10 cellular contexts compared by ENCODE assay signal in genomic region chr1:172145231-172145651, GRCh38.
DNase-seq lines count a peak whose midpoint lies in the region; TF ChIP-seq lines count a peak whose summit lies in the region.
"Had no signal": no experiment of that assay in that cellular context is flagged by ENCODE, and none has a peak within 500 bp of the region (broad histone marks: within the 10 kb centered on the region; RNA-seq: fewer than 3 reads in every experiment).

No MANE protein-coding gene starts in this region.

- DNase-seq in KBM-7 (peak; percentile 57), brain pericyte (ENCODE audit: low read depth, low spot score) (peak; percentile 25), NCI-H2107 (lab: John Stamatoyannopoulos, UW) (no peak), kidney tubule cell (ENCODE audit: low spot score) (no peak), NCI-H345 (lab: John Stamatoyannopoulos, UW) (no peak), NCI-H526 (lab: John Stamatoyannopoulos, UW) (no peak)
- DNase-seq: activated CD4-positive, alpha-beta T cell treated with anti-CD3 and anti-CD28 coated beads, Interleukin-2, amount 10 ng/mL, durations not matched to agents 7 days and 5 days; NCI-H2171 treated with DMSO at 0.1 percent for 48 hours had no signal

- TF ChIP-seq RAD21 in liver (IDR thresholded peaks at IDR 0.05): no peak

- H3K4me3 ChIP-seq in liver (ENCODE audit: low read depth in 1 of 3, low read length in 3 of 3) (no peak overlapping the region), stomach smooth muscle (ENCODE audit: low read length in 2 of 2) (peak overlapping the region; percentile 85 to 90)

- in situ Hi-C loops in KBM-7 (cut with MboI; ENCODE audit: low pct_unique_long_range_greater_than_20kb, low sequenced_read_pairs): no loop called here

- H3K36me3 ChIP-seq in liver (ENCODE audit: control insufficient read depth in 4 of 4, insufficient read depth in 3 of 4, low read depth in 1 of 4, low read length in 3 of 4) (no peaks in the 10 kb centered on the region), stomach smooth muscle (ENCODE audit: control insufficient read depth in 2 of 2, insufficient read depth in 2 of 2, low read length in 2 of 2) (no peaks in the 10 kb centered on the region)

- no peaks in the 10 kb centered on the region for H3K27me3 ChIP-seq in liver (ENCODE audit: control insufficient read depth in 4 of 4, insufficient read depth in 4 of 4, low read length in 3 of 4)
- H3K27me3 ChIP-seq in stomach smooth muscle (ENCODE audit: control insufficient read depth in 1 of 2, insufficient read depth in 2 of 2, low read length in 2 of 2): no peaks in the 10 kb centered on the region

- TF ChIP-seq CTCF in liver (IDR thresholded peaks at IDR 0.05; ENCODE audit: low read depth, low read length, missing input control): no peak

- H3K4me1 ChIP-seq in liver (ENCODE audit: control insufficient read depth in 4 of 4, insufficient read depth in 4 of 4, low read length in 3 of 4) (no peaks in the 10 kb centered on the region), stomach smooth muscle (ENCODE audit: control insufficient read depth, insufficient read depth, low read length) (peaks cover 3% of the 10 kb centered on the region)

- peak overlapping the region in 1 of 2 donors; percentile 20 for H3K9ac ChIP-seq in liver (ENCODE audit: low read depth in 1 of 2, low read length in 2 of 2)
- H3K9ac ChIP-seq in stomach smooth muscle (ENCODE audit: low read length in 2 of 2): peak overlapping the region; percentile 62 to 74

- peak overlapping the region; percentile 24 to 58 for H3K27ac ChIP-seq in liver (ENCODE audit: low read depth in 1 of 2, low read length in 2 of 2)
- peak overlapping the region; percentile 90 for H3K27ac ChIP-seq in stomach smooth muscle (ENCODE audit: low read length)

- 71% methylated on average over 2 of the region's 2 CpGs for WGBS in liver

- H3K9me3 ChIP-seq in liver (ENCODE audit: control insufficient read depth in 4 of 4, low read length in 3 of 4): no peaks in the 10 kb centered on the region
- no peaks in the 10 kb centered on the region for H3K9me3 ChIP-seq in stomach smooth muscle (ENCODE audit: control insufficient read depth in 2 of 2, low read length in 2 of 2)

TF ChIP-seq in liver, 16 proteins besides CTCF, POLR2A, EP300 and RAD21:
- TF ChIP-seq EGR1 (IDR thresholded peaks at IDR 0.05; ENCODE audit: low read depth in 2 of 2) (no peak), ZBTB33 (IDR thresholded peaks at IDR 0.05) (no peak), HNF4A (conservative IDR thresholded peaks at IDR 0.05) (no peak), SP1 (IDR thresholded peaks at IDR 0.05) (no peak), NR2F2 (IDR thresholded peaks at IDR 0.05) (no peak)

Comparison
In these comparisons a context has a peak if more than half of its experiments do, and no peak if none do; other contexts are left out.
1. DNase-seq: peak in KBM-7 (single experiment) and brain pericyte (single experiment); none in NCI-H2107 (single experiment), kidney tubule cell (single experiment), NCI-H345 (single experiment) and NCI-H526 (0 of 2).
2. H3K4me3 ChIP-seq: peak in stomach smooth muscle (2 of 2); none in liver (0 of 3).